ENCODE assay signal across 21 cellular contexts in the genomic region with DNA sequence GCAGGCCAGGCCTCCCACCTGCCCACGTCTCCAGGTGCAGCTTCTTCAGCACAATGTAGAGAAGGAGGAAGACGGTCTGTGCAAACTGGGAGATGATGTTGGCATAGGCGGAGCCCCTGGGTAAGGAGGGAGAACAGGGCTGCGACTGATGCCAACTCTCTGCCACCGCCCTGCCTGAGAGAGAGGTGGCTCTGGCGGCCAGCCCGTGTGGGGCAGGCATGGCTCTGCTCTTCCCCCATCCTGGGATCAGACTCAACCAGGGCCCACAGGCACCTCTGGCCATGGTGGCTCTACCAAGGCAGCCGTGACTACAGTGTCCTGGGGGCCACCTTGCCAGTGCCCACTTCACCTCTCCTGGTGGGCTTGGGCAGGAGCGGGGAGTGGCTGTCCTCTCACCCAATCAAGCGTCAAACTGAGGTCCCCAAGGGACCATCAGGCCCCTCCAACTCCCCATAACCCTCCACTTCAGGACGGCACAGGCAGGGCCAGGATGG. TPM values are rescaled to one million over a fixed set of nuclear protein-coding genes. Genes with fewer than 3 reads are reported as not detected.
DNase-seq lines count a peak whose midpoint lies in the region; ATAC-seq, FAIRE-seq and TF ChIP-seq lines count a peak whose summit lies in the region.
"Had no signal": no experiment of that assay in that cellular context is flagged by ENCODE, and none has a peak within 500 bp of the region (broad histone marks: within the 10 kb centered on the region; RNA-seq: fewer than 3 reads in every experiment).

No MANE protein-coding gene starts in this region.

- H3K4ac ChIP-seq in H9 (ENCODE audit: low read depth, low read length) (no peak overlapping the region), neuronal stem cell (ENCODE audit: low read length) (peak overlapping the region; percentile 86)

- H3K4me3 ChIP-seq in neuronal stem cell (ENCODE audit: low read length in 2 of 2), result no peak overlapping the region
- H3K4me3 ChIP-seq: dorsolateral prefrontal cortex, GM12878 had no signal

- H4K5ac ChIP-seq in H9 (ENCODE audit: insufficient read length, low read depth, low read length), result no peak overlapping the region

- no CpG with 5 or more reads among the region's 11 CpGs for WGBS in H9 (ENCODE audit: extremely low coverage, insufficient read length, low lambda C conversion rate)
- WGBS in neuronal stem cell (ENCODE audit: extremely low coverage in 2 of 2, insufficient read length in 2 of 2, insufficient replicate concordance in 1 of 2), 2 donors, result no CpG with 5 or more reads among the region's 11 CpGs

- H3K4me1 ChIP-seq in H9 (ENCODE audit: insufficient read depth, low read length) (no peaks in the 10 kb centered on the region; the same call in 1 of the 2 replicates), neuronal stem cell (ENCODE audit: control insufficient read depth in 2 of 2, insufficient read depth in 1 of 2, low read depth in 1 of 2, low read length in 2 of 2) (peaks cover 19 to 39% of the 10 kb centered on the region in 2 donors)

- H4K91ac ChIP-seq in H9 (ENCODE audit: insufficient read length, low read depth, low read length) (no peak overlapping the region), neuronal stem cell (ENCODE audit: low read depth, low read length, poor library complexity) (peak overlapping the region; percentile 66)

- no peak for FAIRE-seq in D721Med (lab: Jason Lieb, UNC)
- FAIRE-seq: bronchial epithelial cell, GM12878, kidney had no signal

- no peak overlapping the region for H2BK5ac ChIP-seq in H9 (ENCODE audit: insufficient read length, low read length)
- no peak overlapping the region for H2BK5ac ChIP-seq in neuronal stem cell (ENCODE audit: low read length)

- DNase-seq in D721Med (ENCODE audit: insufficient read length, low spot score) (peak; percentile 7), H9 (peak; percentile 30), germinal center (ENCODE audit: low spot score) (peak; percentile 1), neuronal stem cell (ENCODE audit: low spot score) (no peak), kidney tubule cell (ENCODE audit: low spot score) (no peak)
- DNase-seq: activated CD4-positive, alpha-beta T cell treated with anti-CD3 and anti-CD28 coated beads, Interleukin-2, amount 50 U/mL, for 4 hours; activated naive CD8-positive, alpha-beta T cell treated with anti-CD3 and anti-CD28 coated beads, Interleukin-2, amount 50 U/mL, for 24 hours; dorsolateral prefrontal cortex; kidney; NCI-H1092 treated with DMSO at 0.1 percent for 48 hours; occipital lobe had no signal

- no peak overlapping the region for H3K18ac ChIP-seq in H9 (ENCODE audit: insufficient read length, low read depth, low read length)
- H3K18ac ChIP-seq in neuronal stem cell (ENCODE audit: low read length), result peak overlapping the region; percentile 91

- no peaks in the 10 kb centered on the region for H3K9me3 Mint-ChIP-seq in H9
- H3K9me3 Mint-ChIP-seq: activated naive CD8-positive, alpha-beta T cell treated with anti-CD3 and anti-CD28 coated beads, Interleukin-2, amount 50 U/mL, for 24 hours had no signal

- no peaks in the 10 kb centered on the region for H3K36me3 ChIP-seq in neuronal stem cell (replicated peaks in 1 of 2; ENCODE audit: control insufficient read depth in 2 of 2, insufficient read depth in 2 of 2, low read length in 2 of 2)

- H3K4me1 Mint-ChIP-seq in H9, result peaks cover 36 to 46% of the 10 kb centered on the region in 2 experiments
- H3K4me1 Mint-ChIP-seq: activated naive CD8-positive, alpha-beta T cell treated with anti-CD3 and anti-CD28 coated beads, Interleukin-2, amount 50 U/mL, for 24 hours had no signal

- ATAC-seq in GM18498 (IDR thresholded peaks at IDR 0.05; ENCODE audit: unreplicated experiment) (no peak), GM21825 (IDR thresholded peaks at IDR 0.05; ENCODE audit: unreplicated experiment) (no peak), GM21723 (IDR thresholded peaks at IDR 0.05; ENCODE audit: unreplicated experiment) (no peak)
- ATAC-seq: activated naive CD8-positive, alpha-beta T cell treated with anti-CD3 and anti-CD28 coated beads, Interleukin-2, amount 50 U/mL, for 24 hours; GM12878; sciatic nerve had no signal

- H3K36me3 Mint-ChIP-seq in H9 (ENCODE audit: insufficient read depth in 1 of 3, low read depth in 3 of 3), result no peaks in the 10 kb centered on the region

- TF ChIP-seq CTCF in D721Med (IDR thresholded peaks at IDR 0.05; ENCODE audit: insufficient read depth, missing control alignments), result no peak
- no peak for TF ChIP-seq CTCF in H9 (conservative IDR thresholded peaks at IDR 0.05)

- H4K8ac ChIP-seq in H9 (replicated peaks; ENCODE audit: insufficient read length, low read depth, low read length) (no peak overlapping the region), neuronal stem cell (ENCODE audit: low read depth, low read length) (peak overlapping the region; percentile 56)

- no peak overlapping the region for H3T11ph ChIP-seq in H9 (ENCODE audit: low read length)

- H3K4me2 ChIP-seq in H9 (ENCODE audit: insufficient read depth, insufficient read length, low read length) (no peak overlapping the region), neuronal stem cell (ENCODE audit: insufficient read depth, low read length, poor library complexity, severe bottlenecking) (no peak overlapping the region)
- H3K4me2 ChIP-seq: KMS-11 had no signal

- no peak overlapping the region for H2BK20ac ChIP-seq in H9 (ENCODE audit: low read depth, low read length, poor library complexity, severe bottlenecking)

- no peaks in the 10 kb centered on the region for H3K23me2 ChIP-seq in H9 (ENCODE audit: insufficient read length, low read depth, low read length, poor library complexity, severe bottlenecking)

- H3K27ac Mint-ChIP-seq in H9, result no peak overlapping the region
- H3K27ac Mint-ChIP-seq: activated naive CD8-positive, alpha-beta T cell treated with anti-CD3 and anti-CD28 coated beads, Interleukin-2, amount 50 U/mL, for 24 hours had no signal

- no peaks in the 10 kb centered on the region for H3K9me3 ChIP-seq in H9 (ENCODE audit: control insufficient read depth, low read depth, low read length)
- no peaks in the 10 kb centered on the region for H3K9me3 ChIP-seq in neuronal stem cell (replicated peaks in 1 of 2; ENCODE audit: control insufficient read depth in 2 of 2, insufficient read depth in 1 of 2, low read depth in 1 of 2, low read length in 2 of 2)

- H2BK120ac ChIP-seq in H9 (ENCODE audit: low read depth, low read length, poor library complexity, severe bottlenecking), result no peak overlapping the region
- H2BK120ac ChIP-seq in neuronal stem cell (ENCODE audit: low read depth, low read length), result peak overlapping the region; percentile 36

- H3K4me3 Mint-ChIP-seq in H9, result no peak overlapping the region
- H3K4me3 Mint-ChIP-seq: activated naive CD8-positive, alpha-beta T cell treated with anti-CD3 and anti-CD28 coated beads, Interleukin-2, amount 50 U/mL, for 24 hours had no signal

- H2AFZ ChIP-seq in H9 (ENCODE audit: low read length), result no peak overlapping the region
- H2AFZ ChIP-seq in neuronal stem cell (ENCODE audit: low read length), result no peak overlapping the region

- H3K14ac ChIP-seq in H9 (ENCODE audit: insufficient read depth, low read length) (no peak overlapping the region), neuronal stem cell (ENCODE audit: low read length) (no peak overlapping the region)

- no peak overlapping the region for H3K23ac ChIP-seq in H9 (ENCODE audit: insufficient read length, low read depth, low read length)
- peak overlapping the region; percentile 73 for H3K23ac ChIP-seq in neuronal stem cell (ENCODE audit: low read depth, low read length, poor library complexity)

- H3K79me1 ChIP-seq in H9 (ENCODE audit: insufficient read depth, low read depth, low read length, poor library complexity, severe bottlenecking) (no peaks in the 10 kb centered on the region), neuronal stem cell (ENCODE audit: low read depth, low read length) (no peaks in the 10 kb centered on the region)

- no peak overlapping the region for H2BK12ac ChIP-seq in H9 (ENCODE audit: insufficient read length, low read depth, low read length)
- peak overlapping the region; percentile 31 for H2BK12ac ChIP-seq in neuronal stem cell (ENCODE audit: low read length)

- H3K27me3 Mint-ChIP-seq in H9 (ENCODE audit: low read depth), result no peaks in the 10 kb centered on the region
- H3K27me3 Mint-ChIP-seq: activated naive CD8-positive, alpha-beta T cell treated with anti-CD3 and anti-CD28 coated beads, Interleukin-2, amount 50 U/mL, for 24 hours had no signal

- no peak overlapping the region for H3K27ac ChIP-seq in H9 (ENCODE audit: insufficient read length, low read depth, low read length)
- H3K27ac ChIP-seq in neuronal stem cell (replicated peaks; ENCODE audit: low read length), result no peak overlapping the region
- H3K27ac ChIP-seq: dorsolateral prefrontal cortex, KMS-11 had no signal

- H3K9ac ChIP-seq in H9 (ENCODE audit: extremely low read depth, insufficient read length, low read length) (no peak overlapping the region), neuronal stem cell (ENCODE audit: low read depth, low read length, poor library complexity) (no peak overlapping the region)
- H3K9ac ChIP-seq: KMS-11 had no signal

- H4K20me1 ChIP-seq in H9 (ENCODE audit: control insufficient read depth, insufficient read depth, insufficient read length), result no peaks in the 10 kb centered on the region

- H3K56ac ChIP-seq in H9 (ENCODE audit: insufficient read length, low read depth, low read length), result no peak overlapping the region

- H3K79me2 ChIP-seq in H9 (ENCODE audit: insufficient read depth, low read length), result no peaks in the 10 kb centered on the region

- no peak overlapping the region for H2BK15ac ChIP-seq in H9 (ENCODE audit: low read depth, low read length)
- H2BK15ac ChIP-seq in neuronal stem cell (ENCODE audit: low read length), result peak overlapping the region; percentile 94

- H2AK5ac ChIP-seq in H9 (ENCODE audit: insufficient read length, low read length), result no peak overlapping the region
- H2AK5ac ChIP-seq in neuronal stem cell (ENCODE audit: low read depth, low read length), result peak overlapping the region; percentile 99

- no peaks in the 10 kb centered on the region for H3K27me3 ChIP-seq in H9 (ENCODE audit: insufficient read depth, low read length)
- H3K27me3 ChIP-seq in neuronal stem cell (ENCODE audit: control insufficient read depth in 3 of 3, insufficient read depth in 3 of 3, low read depth in 1 of 3, low read length in 3 of 3), result peaks cover 0 to 5% (median 0%) of the 10 kb centered on the region in 3 experiments
- H3K27me3 ChIP-seq: dorsolateral prefrontal cortex had no signal

RNA-seq across cellular contexts. Expression of a gene that starts 8.6 kb away (rescaled TPM):
- total RNA-seq in H9 (2021), result not detected in 2 replicates
- polyA plus RNA-seq in neuronal stem cell (2013, experiment 1 of 2), result 0.14 TPM
- polyA plus RNA-seq in neuronal stem cell (2013, experiment 2 of 2), result 0.12 TPM
- total RNA-seq: GM12878, H4, mucosa of gallbladder, RPMI7951, sciatic nerve had no signal
- polyA plus RNA-seq: GM12878 had no signal

RNA-seq across cellular contexts. Expression of a gene that starts 40.3 kb away (rescaled TPM):
- 0.31 and 0.39 TPM in 2 replicates for total RNA-seq in H9 (2021)
- polyA plus RNA-seq in neuronal stem cell (2013, experiment 1 of 2), result 0.17 TPM
- 0.40 TPM for polyA plus RNA-seq in neuronal stem cell (2013, experiment 2 of 2)
- total RNA-seq: GM12878, RPMI7951 had no signal

RNA-seq across cellular contexts. Expression of a gene that starts 59.2 kb away (rescaled TPM):
- total RNA-seq in H9 (2021), result 94.2 and 100 TPM in 2 replicates
- polyA plus RNA-seq in neuronal stem cell (2013, experiment 1 of 2), result 45.6 TPM
- 45.4 TPM for polyA plus RNA-seq in neuronal stem cell (2013, experiment 2 of 2)

Comparison
In these comparisons a context has a peak if more than half of its experiments do, and no peak if none do; other contexts are left out.
1. DNase-seq: peak in D721Med (single experiment), H9 (single experiment) and germinal center (single experiment); none in neuronal stem cell (single experiment) and kidney tubule cell (single experiment).